9 cellular contexts compared by ENCODE assay signal in genomic region chr3:129233538-129233937, GRCh38. TPM values are rescaled to one million over a fixed set of nuclear protein-coding genes. Genes with fewer than 3 reads are reported as not detected.
DNase-seq lines count a peak whose midpoint lies in the region; ATAC-seq, FAIRE-seq and TF ChIP-seq lines count a peak whose summit lies in the region.
"Had no signal": no experiment of that assay in that cellular context is flagged by ENCODE, and none has a peak within 500 bp of the region (broad histone marks: within the 10 kb centered on the region; RNA-seq: fewer than 3 reads in every experiment).

No MANE protein-coding gene starts in this region.

- peak; percentile 91 for ATAC-seq in GM18868 (IDR thresholded peaks at IDR 0.05; ENCODE audit: unreplicated experiment)
- ATAC-seq in HG02852 (IDR thresholded peaks at IDR 0.05; ENCODE audit: unreplicated experiment) = peak; percentile 89
- peak; percentile 27 for ATAC-seq in lung (ENCODE audit: insufficient read depth, low FRiP score)

- H3K36me3 ChIP-seq in OCI-LY7 (ENCODE audit: insufficient read depth, low read length) (no peaks in the 10 kb centered on the region), lung (ENCODE audit: control insufficient read depth in 2 of 2, insufficient read depth in 2 of 2, low read length in 2 of 2) (no peaks in the 10 kb centered on the region)

- no peaks in the 10 kb centered on the region for H4K20me1 ChIP-seq in OCI-LY7 (ENCODE audit: insufficient read depth, low read length)

- H3K9me3 ChIP-seq in OCI-LY7 (ENCODE audit: low read length) (peaks cover 9% of the 10 kb centered on the region; the same call in 1 of the 2 replicates), lung (ENCODE audit: control insufficient read depth in 2 of 2, insufficient read depth in 1 of 2, low read length in 1 of 2) (no peaks in the 10 kb centered on the region)

- peaks cover 65% of the 10 kb centered on the region for H3K4me1 ChIP-seq in OCI-LY7 (ENCODE audit: insufficient read depth, low read length, poor library complexity, severe bottlenecking)
- H3K4me1 ChIP-seq in lung (ENCODE audit: control insufficient read depth in 2 of 2, insufficient read depth in 2 of 2, low read length in 2 of 2) = peaks cover under 1 to 10% of the 10 kb centered on the region in 2 donors

- H3K4me3 ChIP-seq in OCI-LY7 (ENCODE audit: low read depth, low read length, poor library complexity, severe bottlenecking) = peak overlapping the region; percentile 45
- no peak overlapping the region for H3K4me3 ChIP-seq in lung

- 19 to 51% methylated on average over 4 of the region's 4 CpGs for WGBS in lung, 2 donors

- no peaks in the 10 kb centered on the region for H3K4me1 Mint-ChIP-seq in progenitor cell of endocrine pancreas (ENCODE audit: low read depth)

- peak overlapping the region; percentile 35; the same call in 1 of the 2 replicates for H2AFZ ChIP-seq in OCI-LY7 (ENCODE audit: low read length)

- peak; percentile 98 for DNase-seq in OCI-LY7 (ENCODE audit: low spot score)
- DNase-seq in lung (ENCODE audit: low spot score) = peak; percentile 64
- DNase-seq in DMS53 (lab: John Stamatoyannopoulos, UW) = no peak
- DNase-seq in cortex of kidney (lab: John Stamatoyannopoulos, UW) = no peak
- DNase-seq in H54 (ENCODE audit: insufficient read length, low spot score) = no peak
- no peak for DNase-seq in progenitor cell of endocrine pancreas (ENCODE audit: low spot score, unreplicated experiment)

- peak overlapping the region; percentile 86 for H3K27ac ChIP-seq in OCI-LY7 (ENCODE audit: low read depth, low read length, poor library complexity, severe bottlenecking)
- peak overlapping the region in 1 of 2 donors; percentile 66 for H3K27ac ChIP-seq in lung (ENCODE audit: low read depth in 1 of 2, low read length in 1 of 2)

- H3K27ac Mint-ChIP-seq in progenitor cell of endocrine pancreas = no peak overlapping the region

- no peaks in the 10 kb centered on the region for H3K36me3 Mint-ChIP-seq in progenitor cell of endocrine pancreas (ENCODE audit: insufficient read depth)

- POLR2A ChIA-PET in OCI-LY7 (lab: Charles Lee) = interaction anchor here (0.5 to 3.1 kb wide), 20 partner anchors 9 to 1111 kb away, joined by 3 to 34 read pairs (median 4); partner anchors contain the start of gene COPG1

- no peaks in the 10 kb centered on the region for H3K27me3 Mint-ChIP-seq in progenitor cell of endocrine pancreas

- intact Hi-C loops in OCI-LY7 (cut with micrococcal nuclease; ENCODE audit: unreplicated experiment) = loop anchor here (1.0 to 5.0 kb wide), 3 partner anchors 49 to 111 kb away; partner anchors contain the start of genes ISY1 and RAB43

- CTCF ChIA-PET in OCI-LY7 (lab: Charles Lee; ENCODE audit: unreplicated experiment) = interaction anchor here (0.8 to 1.2 kb wide), 2 partner anchors 71 to 217 kb away, joined by 3 to 5 read pairs; no protein-coding TSS in a partner anchor

- no peaks in the 10 kb centered on the region for H3K9me2 ChIP-seq in OCI-LY7 (ENCODE audit: insufficient read depth, low read length)

- no peak overlapping the region for H3K4me3 Mint-ChIP-seq in progenitor cell of endocrine pancreas (ENCODE audit: low read depth)

- no peaks in the 10 kb centered on the region for H3K79me2 ChIP-seq in OCI-LY7 (ENCODE audit: insufficient read depth, low read depth, low read length)

- peak overlapping the region; percentile 74 for H3K4me2 ChIP-seq in OCI-LY7 (ENCODE audit: low read length)

- TF ChIP-seq CTCF in OCI-LY7 (conservative IDR thresholded peaks at IDR 0.05; ENCODE audit: low read length) (no peak), lung (IDR thresholded peaks at IDR 0.05; ENCODE audit: control extremely low read depth, extremely low read depth) (no peak), progenitor cell of endocrine pancreas (IDR thresholded peaks at IDR 0.05; ENCODE audit: unreplicated experiment) (no peak)

- no TSS peak for BruUV-seq in OCI-LY7 (replicated peaks; lab: Mats Ljungman, UMichigan)

- H3K27me3 ChIP-seq in lung (ENCODE audit: control insufficient read depth, insufficient read depth) = no peaks in the 10 kb centered on the region

- TF ChIP-seq POLR2A in H54 (IDR thresholded peaks at IDR 0.05; ENCODE audit: low read depth, low read length) = no peak

- FAIRE-seq in H54 (lab: Jason Lieb, UNC) = no peak
- FAIRE-seq: bronchial epithelial cell had no signal

- no peaks in the 10 kb centered on the region for H3K9me3 Mint-ChIP-seq in progenitor cell of endocrine pancreas (ENCODE audit: low read depth)

RNA-seq across cellular contexts. Expression of gene COPG1, which starts 15.9 kb away (rescaled TPM):
- 91.9 and 135 TPM in 2 replicates for total RNA-seq in OCI-LY7 (2014; rRNA removed; shearing (Covaris generic))
- 174 and 182 TPM in 2 replicates for total RNA-seq in OCI-LY7 (2022)
- total RNA-seq in lung = 100 to 1,000 TPM; 163 to 234 TPM
- polyA plus RNA-seq in lung = 100 to 1,000 TPM; 126 to 129 TPM
- total RNA-seq in progenitor cell of endocrine pancreas = 141 and 145 TPM in 2 replicates

RNA-seq across cellular contexts. Expression of gene HMCES, which starts 45.1 kb away (rescaled TPM):
- total RNA-seq in OCI-LY7 (2014; rRNA removed; shearing (Covaris generic)) = 90.6 and 104 TPM in 2 replicates
- total RNA-seq in OCI-LY7 (2022) (287 and 320 TPM in 2 replicates), lung (10 to 100 TPM; 33.7 to 35.6 TPM), progenitor cell of endocrine pancreas (35.3 TPM in 2 replicates)
- polyA plus RNA-seq in lung = 10 to 100 TPM; 23.2 to 36.6 TPM

RNA-seq across cellular contexts. Expression of gene CNBP, which starts 49.8 kb away (rescaled TPM):
- 336 and 350 TPM in 2 replicates for total RNA-seq in OCI-LY7 (2014; rRNA removed; shearing (Covaris generic))
- 322 and 324 TPM in 2 replicates for total RNA-seq in OCI-LY7 (2022)
- total RNA-seq in lung = 100 to 1,000 TPM; 292 to 390 TPM
- polyA plus RNA-seq in lung = 100 to 1,000 TPM; 324 to 330 TPM
- 192 and 194 TPM in 2 replicates for total RNA-seq in progenitor cell of endocrine pancreas

Comparison
In these comparisons a context has a peak if more than half of its experiments do, and no peak if none do; other contexts are left out.
1. ATAC-seq: peak in every context shown above with its lines; median percentile 91 in GM18868; 89 in HG02852; 27 in lung.
2. DNase-seq: peak in OCI-LY7 (single experiment) and lung (single experiment); none in DMS53 (single experiment), cortex of kidney (single experiment), H54 (single experiment) and progenitor cell of endocrine pancreas (single experiment).